In the genomic region with DNA sequence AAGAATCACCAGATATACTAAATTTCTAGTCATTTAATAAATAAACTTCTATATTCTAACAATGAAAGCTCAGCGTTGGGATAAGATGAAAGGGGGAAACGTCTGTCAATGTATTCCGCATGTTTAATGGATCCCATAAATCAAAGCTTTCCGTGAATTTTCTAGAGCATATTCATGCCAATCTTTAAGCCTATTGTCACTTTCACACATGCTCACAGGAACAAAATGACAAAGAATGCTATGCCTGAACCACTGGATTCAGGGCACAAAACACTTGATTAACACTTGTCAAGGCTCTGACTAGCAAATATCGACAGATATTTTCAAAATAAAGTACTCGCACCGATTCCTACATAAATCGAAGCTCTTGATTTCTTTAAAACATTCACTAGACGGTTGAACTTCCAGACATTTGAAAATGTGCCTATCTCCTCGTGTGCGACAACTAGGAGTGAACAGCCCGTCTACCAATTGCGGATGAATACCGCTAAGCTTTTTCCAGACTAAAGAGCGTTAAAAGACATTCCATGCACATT, we compare ENCODE assay signal across 8 cellular contexts. TPM values are rescaled to one million over a fixed set of nuclear protein-coding genes. Genes with fewer than 3 reads are reported as not detected.
DNase-seq lines count a peak whose midpoint lies in the region; ATAC-seq, FAIRE-seq and TF ChIP-seq lines count a peak whose summit lies in the region.

No MANE protein-coding gene starts in this region.

- under 1% methylated on average over 15 of the region's 15 CpGs for WGBS in K562 (ENCODE audit: insufficient coverage, low coverage, missing lambda C conversion rate)
- WGBS in mesenchymal stem cell = 6% methylated on average over 14 of the region's 15 CpGs

- peak; percentile 40 for FAIRE-seq in K562 (lab: Jason Lieb, UNC)

- no peak overlapping the region for H3K18ac ChIP-seq in mesenchymal stem cell (ENCODE audit: low read depth in 1 of 2, low read length in 2 of 2)

- H3K4me1 ChIP-seq in K562 (replicated peaks in 1 of 2; ENCODE audit: control insufficient read depth in 2 of 2, insufficient read depth in 2 of 2, low read length in 2 of 2) = peaks cover 14 to 53% of the 10 kb centered on the region in 2 experiments
- no peaks in the 10 kb centered on the region for H3K4me1 ChIP-seq in mesenchymal stem cell (ENCODE audit: control insufficient read depth, insufficient read depth, low read depth, low read length)

- intact Hi-C loops in K562 (cut with micrococcal nuclease) = loop anchor here (1.0 to 5.0 kb wide), 6 partner anchors 72 to 273 kb away; a partner anchor contains a TSS

- TF ChIP-seq RAD21 in K562 (CRISPR knock-in tag; conservative IDR thresholded peaks at IDR 0.05 in 1 of 2, IDR thresholded peaks at IDR 0.05 in 1 of 2) = no peak

- no peak overlapping the region for H3K14ac ChIP-seq in mesenchymal stem cell (ENCODE audit: low read length in 2 of 2)

- in situ Hi-C loops in K562 (cut with MboI) = no loop called here

- H3K9ac ChIP-seq in K562 (ENCODE audit: insufficient read depth in 1 of 2, low read depth in 2 of 2, low read length in 2 of 2) (peak overlapping the region; percentile 87 to 98; a peak in 3 of 4 replicates), mesenchymal stem cell (ENCODE audit: low read length) (peak overlapping the region; percentile 94)

- H2BK15ac ChIP-seq in mesenchymal stem cell (ENCODE audit: low read depth, poor library complexity, severe bottlenecking) = no peak overlapping the region

- BruUV-seq in K562 (replicated peaks; lab: Mats Ljungman, UMichigan) = TSS peak; percentile 41

- H3K36me3 ChIP-seq in MG63 = no peaks in the 10 kb centered on the region
- no peaks in the 10 kb centered on the region for H3K36me3 ChIP-seq in K562 (ENCODE audit: control insufficient read depth, insufficient read depth, low read length)
- H3K36me3 ChIP-seq in mesenchymal stem cell (ENCODE audit: control insufficient read depth in 1 of 2, insufficient read depth in 2 of 2, low read depth in 1 of 2, low read length in 2 of 2) = no peaks in the 10 kb centered on the region

- H3K79me1 ChIP-seq in mesenchymal stem cell (replicated peaks; ENCODE audit: low read length, poor library complexity, severe bottlenecking) = no peaks in the 10 kb centered on the region

- H3K79me2 ChIP-seq in K562 (ENCODE audit: control insufficient read depth, insufficient read depth, low read length) = peaks cover 70% of the 10 kb centered on the region

- H3K9me1 ChIP-seq in K562 (ENCODE audit: control insufficient read depth, insufficient read depth, low read length) = no peaks in the 10 kb centered on the region

- H4K91ac ChIP-seq in mesenchymal stem cell (ENCODE audit: low read length) = no peak overlapping the region

- no peak overlapping the region for H2BK12ac ChIP-seq in mesenchymal stem cell (ENCODE audit: low read length in 2 of 2)

- TF ChIP-seq CTCF in K562 (IDR thresholded peaks at IDR 0.05 in 2 of 3, conservative IDR thresholded peaks at IDR 0.05 in 1 of 3; ENCODE audit: insufficient read depth in 2 of 3, low read depth in 1 of 3, low read length in 3 of 3) = no peak

- H3K27ac ChIP-seq in K562 (ENCODE audit: extremely low read depth, low read depth, low read length) (peak overlapping the region; percentile 92), mesenchymal stem cell (ENCODE audit: low read length, poor library complexity, severe bottlenecking) (no peak overlapping the region)

- no peak for TF ChIP-seq EP300 in K562 (IDR thresholded peaks at IDR 0.05; ENCODE audit: low read length)

- H4K20me1 ChIP-seq in K562 (replicated peaks; ENCODE audit: control insufficient read depth, insufficient read depth, low read length) = peaks cover 5% of the 10 kb centered on the region; the same call in 1 of the 2 replicates

- H3K27me3 ChIP-seq in MG63 (no peaks in the 10 kb centered on the region), K562 (ENCODE audit: control insufficient read depth in 2 of 2, insufficient read depth in 2 of 2, low read length in 2 of 2) (no peaks in the 10 kb centered on the region), mesenchymal stem cell (ENCODE audit: control insufficient read depth in 1 of 2, insufficient read depth in 1 of 2, low read length in 2 of 2) (no peaks in the 10 kb centered on the region)

- POLR2A ChIA-PET in K562 (lab: Yijun Ruan, JAX) = interaction anchor here (0.8 to 11.4 kb wide), 13 partner anchors 8 to 312 kb away, joined by 3 to 118 read pairs (median 3); no protein-coding TSS in a partner anchor

- no peaks in the 10 kb centered on the region for H3K9me3 ChIP-seq in MG63
- no peaks in the 10 kb centered on the region for H3K9me3 ChIP-seq in K562 (replicated peaks; ENCODE audit: control insufficient read depth, insufficient read depth, low read depth, low read length)
- H3K9me3 ChIP-seq in mesenchymal stem cell (ENCODE audit: control insufficient read depth, low read length) = no peaks in the 10 kb centered on the region

- H4K8ac ChIP-seq in mesenchymal stem cell (ENCODE audit: low read length) = no peak overlapping the region

- H3K4me3 ChIP-seq in MG63 = peak overlapping the region; percentile 88
- H3K4me3 ChIP-seq in K562 = peak overlapping the region; percentile 81
- H3K4me3 ChIP-seq in mesenchymal stem cell (ENCODE audit: insufficient read depth in 1 of 2, low read depth in 1 of 2, low read length in 2 of 2) = peak overlapping the region in 1 of 2 experiments; percentile 91

- no peak overlapping the region for H3K4ac ChIP-seq in mesenchymal stem cell (ENCODE audit: low read depth in 1 of 2, low read length in 2 of 2)

- peak overlapping the region; percentile 89 for H3K4me2 ChIP-seq in K562 (ENCODE audit: insufficient read depth, low read length)
- H3K4me2 ChIP-seq in mesenchymal stem cell (ENCODE audit: low read length, poor library complexity, severe bottlenecking) = peak overlapping the region; percentile 89

- no peak overlapping the region for H2AK5ac ChIP-seq in mesenchymal stem cell (ENCODE audit: low read length, severe bottlenecking)

- CTCF ChIA-PET in K562 (lab: Yijun Ruan, JAX; ENCODE audit: low intra/inter-chr PET ratio) = interaction anchor here (1.3 to 1.8 kb wide), 2 partner anchors 186 to 192 kb away, joined by 4 to 18 read pairs; no protein-coding TSS in a partner anchor

- H2BK120ac ChIP-seq in mesenchymal stem cell (ENCODE audit: low read depth, low read length) = no peak overlapping the region

- DNase-seq in ELF-1 (ENCODE audit: low read depth, low spot score) (peak; percentile 24), MG63 (no peak), K562 (ENCODE audit: extremely low read depth in 1 of 4, low spot score in 3 of 4) (peak in 1 of 4 experiments; percentile 34), mesenchymal stem cell (peak; percentile 20), occipital lobe (lab: John Stamatoyannopoulos, UW) (no peak)
- DNase-seq in effector CD4-positive, alpha-beta T cell = no peak

- no peak overlapping the region for H3K23ac ChIP-seq in mesenchymal stem cell (ENCODE audit: low read length in 2 of 2)

- peak; percentile 6 for ATAC-seq in K562
- ATAC-seq in GM21526 (IDR thresholded peaks at IDR 0.05; ENCODE audit: low FRiP score, unreplicated experiment) = no peak
- ATAC-seq in HG03280 (IDR thresholded peaks at IDR 0.05; ENCODE audit: unreplicated experiment) = no peak

- H2AFZ ChIP-seq in K562 (ENCODE audit: low read depth, low read length) (peak overlapping the region; percentile 60; the same call in 1 of the 2 replicates), mesenchymal stem cell (ENCODE audit: low read depth, low read length) (no peak overlapping the region)

- no peak for TF ChIP-seq POLR2A in K562 (conservative IDR thresholded peaks at IDR 0.05)

- no peak overlapping the region for H2BK5ac ChIP-seq in mesenchymal stem cell (ENCODE audit: low read depth, low read length, poor library complexity, severe bottlenecking)

TF ChIP-seq in K562, 482 proteins besides CTCF, POLR2A, EP300 and RAD21 (continues in another document):
- no peak for TF ChIP-seq MCM7 (IDR thresholded peaks at IDR 0.05)
- TF ChIP-seq, protein P1, sequence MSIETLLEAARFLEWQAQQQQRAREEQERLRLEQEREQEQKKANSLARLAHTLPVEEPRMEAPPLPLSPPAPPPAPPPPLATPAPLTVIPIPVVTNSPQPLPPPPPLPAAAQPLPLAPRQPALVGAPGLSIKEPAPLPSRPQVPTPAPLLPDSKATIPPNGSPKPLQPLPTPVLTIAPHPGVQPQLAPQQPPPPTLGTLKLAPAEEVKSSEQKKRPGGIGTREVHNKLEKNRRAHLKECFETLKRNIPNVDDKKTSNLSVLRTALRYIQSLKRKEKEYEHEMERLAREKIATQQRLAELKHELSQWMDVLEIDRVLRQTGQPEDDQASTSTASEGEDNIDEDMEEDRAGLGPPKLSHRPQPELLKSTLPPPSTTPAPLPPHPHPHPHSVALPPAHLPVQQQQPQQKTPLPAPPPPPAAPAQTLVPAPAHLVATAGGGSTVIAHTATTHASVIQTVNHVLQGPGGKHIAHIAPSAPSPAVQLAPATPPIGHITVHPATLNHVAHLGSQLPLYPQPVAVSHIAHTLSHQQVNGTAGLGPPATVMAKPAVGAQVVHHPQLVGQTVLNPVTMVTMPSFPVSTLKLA (conservative IDR thresholded peaks at IDR 0.05) = peak; percentile 68 to 88
- peak; percentile 11; the same call in 1 of the 2 replicates for TF ChIP-seq ZNF324 (CRISPR knock-in tag; IDR thresholded peaks at IDR 0.05)
- TF ChIP-seq ZNF444 (CRISPR knock-in tag; IDR thresholded peaks at IDR 0.05) = peak; percentile 59; the same call in 1 of the 2 replicates

RNA-seq across cellular contexts. Expression of a gene that starts 1.8 kb away (rescaled TPM):
- 7.1 and 9.4 TPM in 2 replicates for total RNA-seq in MG63 (2014; rRNA removed; shearing (Covaris generic); ENCODE audit: low replicate concordance)
- total RNA-seq in K562 (2011; cell fraction: chromatin; rRNA removed; ENCODE audit: low replicate concordance) = 28.8 and 103 TPM in 2 replicates
- total RNA-seq in K562 (2011; cell fraction: nucleolus; rRNA removed) = 12.8 and 19.3 TPM in 2 replicates
- total RNA-seq in K562 (2011; cell fraction: nucleoplasm; rRNA removed) = 38.3 and 67.9 TPM in 2 replicates
- 20.2 and 25.8 TPM in 2 replicates for total RNA-seq in K562 (2014; rRNA removed)
- total RNA-seq in K562 (2014; rRNA removed; fragmentation: Illumina TruSeq; extraction: Trizol) = 41.6 and 46.6 TPM in 2 replicates
- total RNA-seq in K562 (2015; rRNA removed; fragmentation: Illumina TruSeq; extraction: Trizol) = 33.4 and 36.6 TPM in 2 replicates
- total RNA-seq in K562 (2021) = 87.9 and 101 TPM in 2 replicates
- 23.8 and 34.4 TPM in 2 replicates for polyA plus RNA-seq in K562 (2011; rRNA removed)
- polyA plus RNA-seq in K562 (2011; cell fraction: cytosol; rRNA removed) = 5.8 and 9.7 TPM in 2 replicates
- polyA plus RNA-seq in K562 (2011; cell fraction: nucleus; rRNA removed) = 15.1 and 18.2 TPM in 2 replicates
- polyA plus RNA-seq in K562 (2012) = 36.3 and 37.3 TPM in 2 replicates
- 53.4 and 63.2 TPM in 2 replicates for polyA plus RNA-seq in K562 (2014; fragmentation: Illumina TruSeq; extraction: Trizol)
- polyA plus RNA-seq in K562 (2014; fragmentation: Nextera tagmentation; extraction: Ambion mirVana) = 10 to 100 TPM; 40.5 to 92.0 TPM
- 19.3 and 22.6 TPM in 2 replicates for polyA plus RNA-seq in K562 (2014; rRNA removed)
- polyA minus RNA-seq in K562 (2011; rRNA and poly(A)+ RNA removed) = 79.3 and 89.8 TPM in 2 replicates
- 42.7 and 49.5 TPM in 2 replicates for polyA minus RNA-seq in K562 (2011; cell fraction: cytosol; rRNA and poly(A)+ RNA removed)
- polyA minus RNA-seq in K562 (2011; cell fraction: nucleus; rRNA and poly(A)+ RNA removed) = 21.5 and 39.5 TPM in 2 replicates
- 28.6 TPM for polyA plus RNA-seq in mesenchymal stem cell (2013, experiment 1 of 2)
- 27.2 TPM for polyA plus RNA-seq in mesenchymal stem cell (2013, experiment 2 of 2)
- 30.1 TPM for total RNA-seq in occipital lobe

Comparison
In these comparisons a context has a peak if more than half of its experiments do, and no peak if none do; other contexts are left out.
1. DNase-seq: peak in ELF-1 (single experiment) and mesenchymal stem cell (single experiment); none in MG63 (single experiment), effector CD4-positive, alpha-beta T cell (single experiment) and occipital lobe (single experiment).